In genomic region chr17:19016881-19017280, GRCh38 we compare ENCODE assay signal across 25 cellular contexts. TPM values are rescaled to one million over a fixed set of nuclear protein-coding genes. Genes with fewer than 3 reads are reported as not detected.
DNase-seq lines count a peak whose midpoint lies in the region; TF ChIP-seq lines count a peak whose summit lies in the region.
"Had no signal": no experiment of that assay in that cellular context is flagged by ENCODE, and none has a peak within 500 bp of the region (broad histone marks: within the 10 kb centered on the region; RNA-seq: fewer than 3 reads in every experiment).

No MANE protein-coding gene starts in this region.

- DNase-seq in activated T-cell treated with anti-CD3 and anti-CD28 coated beads, Interleukin-2, amount 50 U/mL, for 24 hours = no peak
- DNase-seq in activated T-cell treated with anti-CD3 and anti-CD28 coated beads, Interleukin-2, amount 50 U/mL, for 48 hours = no peak
- DNase-seq in glutamatergic neuron (peak; percentile 10), spleen (peak; percentile 69), NCI-H748 treated with DMSO at 0.1 percent for 48 hours (lab: John Stamatoyannopoulos, UW) (no peak), NCI-H226 (no peak)
- DNase-seq in T-helper 2 cell treated with Interferon-gamma antibody and Interleukin-4, amounts not matched to agents 5 μg/mL and 100 μg/mL, for 36 hours (ENCODE audit: low spot score) = no peak
- DNase-seq: body of pancreas; COR-L47; DND-41; effector CD8-positive, alpha-beta T cell; erythroblast; foreskin fibroblast; H7; midbrain; NCI-H524; trophoblast cell had no signal

- H3K4me1 Mint-ChIP-seq in activated T-cell treated with anti-CD3 and anti-CD28 coated beads, Interleukin-2, amount 50 U/mL, for 24 hours (ENCODE audit: low read depth) = peaks cover 2% of the 10 kb centered on the region
- peaks cover 6% of the 10 kb centered on the region for H3K4me1 Mint-ChIP-seq in glutamatergic neuron (ENCODE audit: low read depth, unreplicated experiment)
- H3K4me1 Mint-ChIP-seq in T-helper 2 cell treated with Interferon-gamma antibody and Interleukin-4, amounts not matched to agents 5 μg/mL and 100 μg/mL, for 36 hours (ENCODE audit: low read depth) = no peaks in the 10 kb centered on the region

- H3K9me3 Mint-ChIP-seq in activated T-cell treated with anti-CD3 and anti-CD28 coated beads, Interleukin-2, amount 50 U/mL, for 24 hours = no peaks in the 10 kb centered on the region
- H3K9me3 Mint-ChIP-seq in glutamatergic neuron (ENCODE audit: unreplicated experiment) = peaks cover 4% of the 10 kb centered on the region
- no peaks in the 10 kb centered on the region for H3K9me3 Mint-ChIP-seq in T-helper 2 cell treated with Interferon-gamma antibody and Interleukin-4, amounts not matched to agents 5 μg/mL and 100 μg/mL, for 36 hours
- H3K9me3 Mint-ChIP-seq: activated T-helper 2 cell treated with anti-CD3 and anti-CD28 coated beads, Interferon-gamma antibody, Interleukin-2, Interleukin-4, amounts not matched to agents 10 μg/mL and 5 μg/mL and 100 μg/mL, durations not matched to agents 14 hours and 24 hours and 36 hours; nephron; T-helper 1 cell treated with Interleukin-12 subunit alpha and Interleukin-12 subunit beta and Interleukin-4 antibody, amounts not matched to agents 30 μg/mL and 1 μg/mL, for 36 hours had no signal

- H3K4me3 Mint-ChIP-seq in activated T-cell treated with anti-CD3 and anti-CD28 coated beads, Interleukin-2, amount 50 U/mL, for 24 hours = no peak overlapping the region
- H3K4me3 Mint-ChIP-seq in glutamatergic neuron (ENCODE audit: unreplicated experiment) = no peak overlapping the region
- H3K4me3 Mint-ChIP-seq in T-helper 2 cell treated with Interferon-gamma antibody and Interleukin-4, amounts not matched to agents 5 μg/mL and 100 μg/mL, for 36 hours = no peak overlapping the region
- H3K4me3 Mint-ChIP-seq: nephron; T-helper 1 cell treated with Interleukin-12 subunit alpha and Interleukin-12 subunit beta and Interleukin-4 antibody, amounts not matched to agents 30 μg/mL and 1 μg/mL, for 36 hours had no signal

- TF ChIP-seq POLR2A in spleen (IDR thresholded peaks at IDR 0.05) = no peak

- TF ChIP-seq CTCF in HEK293 (tag by site-specific recombination; IDR thresholded peaks at IDR 0.05) = no peak
- no peak for TF ChIP-seq CTCF in glutamatergic neuron (IDR thresholded peaks at IDR 0.05; ENCODE audit: partially characterized antibody, unreplicated experiment)
- TF ChIP-seq CTCF in spleen (IDR thresholded peaks at IDR 0.05 in 8 of 11, conservative IDR thresholded peaks at IDR 0.05 in 3 of 11) = no peak

- POLR2A ChIA-PET in HEK293 (lab: Yijun Ruan, JAX) = interaction anchor here (0.5 to 1.7 kb wide), 2 partner anchors 12 to 806 kb away, joined by 3 read pairs; partner anchors contain the start of gene FAM83G

- 54 to 74% (median 64%) methylated on average over 6 to 7 of the region's 7 CpGs for WGBS in spleen, 5 donors

- peaks cover 13% of the 10 kb centered on the region for H3K36me3 Mint-ChIP-seq in activated T-cell treated with anti-CD3 and anti-CD28 coated beads, Interleukin-2, amount 50 U/mL, for 24 hours (ENCODE audit: low read depth)
- no peaks in the 10 kb centered on the region for H3K36me3 Mint-ChIP-seq in glutamatergic neuron (ENCODE audit: unreplicated experiment)
- peaks cover 11% of the 10 kb centered on the region for H3K36me3 Mint-ChIP-seq in T-helper 2 cell treated with Interferon-gamma antibody and Interleukin-4, amounts not matched to agents 5 μg/mL and 100 μg/mL, for 36 hours (ENCODE audit: low read depth)

- no peaks in the 10 kb centered on the region for H3K9me3 ChIP-seq in HEK293 (ENCODE audit: control insufficient read depth, insufficient read depth, low read depth, low read length)
- H3K9me3 ChIP-seq in spleen = no peaks in the 10 kb centered on the region
- H3K9me3 ChIP-seq: A549, body of pancreas, left lung, SJSA1 had no signal

- CTCF ChIA-PET in HEK293 (lab: Yijun Ruan, JAX) = interaction anchor here (0.8 to 2.2 kb wide), 2 partner anchors 9 to 56 kb away, joined by 3 to 8 read pairs; no protein-coding TSS in a partner anchor

- H3K27me3 Mint-ChIP-seq in activated T-cell treated with anti-CD3 and anti-CD28 coated beads, Interleukin-2, amount 50 U/mL, for 24 hours = no peaks in the 10 kb centered on the region
- H3K27me3 Mint-ChIP-seq in glutamatergic neuron (ENCODE audit: unreplicated experiment) = peaks cover 14% of the 10 kb centered on the region
- no peaks in the 10 kb centered on the region for H3K27me3 Mint-ChIP-seq in T-helper 2 cell treated with Interferon-gamma antibody and Interleukin-4, amounts not matched to agents 5 μg/mL and 100 μg/mL, for 36 hours (ENCODE audit: low read depth)

- H3K27ac Mint-ChIP-seq in activated T-cell treated with anti-CD3 and anti-CD28 coated beads, Interleukin-2, amount 50 U/mL, for 24 hours = peak overlapping the region; percentile 4
- no peak overlapping the region for H3K27ac Mint-ChIP-seq in glutamatergic neuron (ENCODE audit: unreplicated experiment)
- no peak overlapping the region for H3K27ac Mint-ChIP-seq in T-helper 2 cell treated with Interferon-gamma antibody and Interleukin-4, amounts not matched to agents 5 μg/mL and 100 μg/mL, for 36 hours
- H3K27ac Mint-ChIP-seq: activated T-helper 2 cell treated with anti-CD3 and anti-CD28 coated beads, Interferon-gamma antibody, Interleukin-2, Interleukin-4, amounts not matched to agents 10 μg/mL and 5 μg/mL and 100 μg/mL, durations not matched to agents 14 hours and 24 hours and 36 hours; nephron; T-helper 1 cell treated with Interleukin-12 subunit alpha and Interleukin-12 subunit beta and Interleukin-4 antibody, amounts not matched to agents 30 μg/mL and 1 μg/mL, for 36 hours had no signal

- intact Hi-C loops in spleen (cut with DNase I; ENCODE audit: low total_unique reads) = loop anchor here (10.0 kb wide), 1 partner anchor 72 kb away; no protein-coding TSS in a partner anchor

- H3K27ac ChIP-seq in HEK293 (ENCODE audit: extremely low read depth, low read depth, low read length) = no peak overlapping the region
- H3K27ac ChIP-seq in spleen = no peak overlapping the region
- H3K27ac ChIP-seq: body of pancreas, left lung, parathyroid adenoma, SJSA1 had no signal

- H3K4me3 ChIP-seq in HEK293 (ENCODE audit: low read depth, low read length) (no peak overlapping the region), spleen (no peak overlapping the region)
- H3K4me3 ChIP-seq: A549, body of pancreas, left lung, SJSA1 had no signal

- no peaks in the 10 kb centered on the region for H3K36me3 ChIP-seq in HEK293 (ENCODE audit: control insufficient read depth in 2 of 2, insufficient read depth in 1 of 2, low read length in 2 of 2)
- H3K36me3 ChIP-seq in spleen = peaks cover 0 to 18% (median 10%) of the 10 kb centered on the region in 6 donors
- H3K36me3 ChIP-seq: left lung, SJSA1 had no signal

- H3K27me3 ChIP-seq in spleen (replicated peaks in 1 of 7) = peaks cover 0 to 16% (median 0%) of the 10 kb centered on the region in 7 donors
- H3K27me3 ChIP-seq: body of pancreas, left lung, SJSA1 had no signal

- H3K4me1 ChIP-seq in HEK293 (ENCODE audit: control insufficient read depth, insufficient read depth, low read length) (no peaks in the 10 kb centered on the region), spleen (no peaks in the 10 kb centered on the region)
- H3K4me1 ChIP-seq: body of pancreas, left lung, parathyroid adenoma, SJSA1 had no signal

TF ChIP-seq in HEK293, 187 proteins besides CTCF, POLR2A, EP300 and RAD21:
- TF ChIP-seq OSR2 (tag by site-specific recombination; IDR thresholded peaks at IDR 0.05) (no peak), HIC1 (tag by site-specific recombination; IDR thresholded peaks at IDR 0.05) (peak; percentile 48), ZNF211 (tag by site-specific recombination; IDR thresholded peaks at IDR 0.05; ENCODE audit: low read depth) (no peak)
TF ChIP-seq in HEK293: peak in this region for 1.

RNA-seq across cellular contexts. Expression of gene FAM83G, which starts 12.3 kb away (rescaled TPM):
- total RNA-seq in glutamatergic neuron (ENCODE audit: unreplicated experiment) (2.0 TPM), spleen (1 to 10 TPM; 2.6 to 5.4 (median 4.8) TPM)
- 1 to 10 TPM; 1.3 to 3.9 (median 1.9) TPM for polyA plus RNA-seq in spleen

RNA-seq across cellular contexts. Expression of gene GRAP, which starts 29.9 kb away (rescaled TPM):
- total RNA-seq in glutamatergic neuron (ENCODE audit: unreplicated experiment) = 0.64 TPM
- total RNA-seq in spleen = 10 to 100 TPM; 36.2 to 67.2 (median 43.8) TPM
- 100 to 1,000 TPM in 2 of 3 donors, 10 to 100 TPM in 1; 77.0 to 114 (median 106) TPM for polyA plus RNA-seq in spleen

Comparison
In these comparisons a context has a peak if more than half of its experiments do, and no peak if none do; other contexts are left out.
1. DNase-seq: peak in glutamatergic neuron (single experiment) and spleen (single experiment); none in activated T-cell treated with anti-CD3 and anti-CD28 coated beads, Interleukin-2, amount 50 U/mL, for 24 hours (single experiment), activated T-cell treated with anti-CD3 and anti-CD28 coated beads, Interleukin-2, amount 50 U/mL, for 48 hours (0 of 2), NCI-H748 treated with DMSO at 0.1 percent for 48 hours (single experiment), T-helper 2 cell treated with Interferon-gamma antibody and Interleukin-4, amounts not matched to agents 5 μg/mL and 100 μg/mL, for 36 hours (single experiment) and NCI-H226 (single experiment).
2. RNA of gene GRAP, which starts 29.9 kb away (total RNA-seq): 36.2 to 67.2 TPM in spleen; 0.64 TPM in glutamatergic neuron (single experiment); every median in the first group is over 10 times any median in the second.